9 cellular contexts compared by ENCODE assay signal in the genomic region with DNA sequence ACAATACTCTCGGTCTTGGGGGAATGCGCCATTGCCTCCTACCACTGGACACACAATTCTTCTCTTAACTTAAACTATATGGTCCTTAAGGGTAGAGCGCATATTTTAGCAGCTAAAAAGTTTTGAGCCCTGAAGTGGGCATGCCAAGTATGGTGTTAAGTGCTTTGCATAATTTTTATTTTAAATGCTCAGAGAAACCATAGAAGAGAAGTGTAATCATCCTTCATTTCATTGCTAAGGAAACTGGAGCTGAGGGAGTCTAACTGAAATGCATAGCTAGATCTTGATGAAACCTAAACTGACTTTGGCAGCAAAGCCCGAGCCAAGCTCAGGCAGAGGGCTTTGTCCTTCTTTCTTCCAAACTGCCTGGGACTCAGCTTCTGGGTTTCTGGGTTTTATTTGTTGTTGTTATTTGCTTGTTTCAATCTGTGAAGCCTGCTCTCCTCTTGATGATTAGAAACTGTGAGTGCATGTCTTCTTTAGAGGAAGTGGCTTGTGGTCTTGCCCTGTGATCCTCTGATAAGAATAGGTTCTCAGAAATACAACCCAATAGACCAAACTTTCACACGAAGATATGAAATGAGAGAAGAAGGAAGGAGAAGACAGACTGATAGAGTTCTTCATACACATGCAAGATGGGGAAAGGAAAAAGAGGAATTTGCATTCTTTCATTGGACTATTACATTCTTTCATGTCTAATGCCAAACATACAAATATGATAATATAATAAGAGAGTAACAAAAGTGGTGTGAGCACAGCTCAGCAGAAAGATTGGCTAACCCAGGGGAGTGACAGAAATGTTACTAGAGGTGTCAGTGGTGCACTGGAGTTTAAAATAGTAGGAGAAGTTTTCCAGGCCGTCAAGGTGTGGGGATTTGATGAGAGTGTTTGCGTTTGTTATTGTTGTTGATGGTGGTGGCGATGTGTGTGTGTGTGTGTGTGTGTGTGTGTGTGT. TPM values are rescaled to one million over a fixed set of nuclear protein-coding genes. Genes with fewer than 3 reads are reported as not detected.
DNase-seq lines count a peak whose midpoint lies in the region; ATAC-seq, FAIRE-seq and TF ChIP-seq lines count a peak whose summit lies in the region.
"Had no signal": no experiment of that assay in that cellular context is flagged by ENCODE, and none has a peak within 500 bp of the region (broad histone marks: within the 10 kb centered on the region; RNA-seq: fewer than 3 reads in every experiment).

No MANE protein-coding gene starts in this region.

- intact Hi-C loops in esophagus squamous epithelium (cut with DNase I): loop anchor here (10.0 kb wide), 1 partner anchor 125 kb away; no protein-coding TSS in a partner anchor

- no peaks in the 10 kb centered on the region for H3K27me3 Mint-ChIP-seq in activated naive CD8-positive, alpha-beta T cell treated with anti-CD3 and anti-CD28 coated beads for 36 hours

- 59 to 77% methylated on average over 8 of the region's 8 CpGs for WGBS in esophagus squamous epithelium, 2 donors

- H3K4me3 Mint-ChIP-seq in activated naive CD8-positive, alpha-beta T cell treated with anti-CD3 and anti-CD28 coated beads for 36 hours: peak overlapping the region; percentile 64

- H3K27me3 ChIP-seq in esophagus squamous epithelium: peaks cover 0 to 5% (median 0%) of the 10 kb centered on the region in 4 donors

- peaks cover 81% of the 10 kb centered on the region for H3K4me1 Mint-ChIP-seq in activated naive CD8-positive, alpha-beta T cell treated with anti-CD3 and anti-CD28 coated beads for 36 hours

- ATAC-seq in GM21423 (IDR thresholded peaks at IDR 0.05; ENCODE audit: unreplicated experiment) (peak; percentile 97), HG03571 (IDR thresholded peaks at IDR 0.05; ENCODE audit: unreplicated experiment) (peak; percentile 96)

- FAIRE-seq in GM12891 (lab: Jason Lieb, UNC): no peak

- TF ChIP-seq CTCF in esophagus squamous epithelium (IDR thresholded peaks at IDR 0.05): no peak

- peaks cover 0 to 4% (median 0%) of the 10 kb centered on the region in 3 donors for H3K4me1 ChIP-seq in esophagus squamous epithelium

- peaks cover 26% of the 10 kb centered on the region for H3K9me3 Mint-ChIP-seq in activated naive CD8-positive, alpha-beta T cell treated with anti-CD3 and anti-CD28 coated beads for 36 hours

- H3K27ac ChIP-seq in esophagus squamous epithelium: no peak overlapping the region
- H3K27ac ChIP-seq: thoracic aorta had no signal

- TF ChIP-seq POLR2A in GM12891 (IDR thresholded peaks at IDR 0.05; ENCODE audit: low read depth, low read length) (no peak), esophagus squamous epithelium (IDR thresholded peaks at IDR 0.05) (no peak)

- H3K9me3 ChIP-seq in esophagus squamous epithelium: no peaks in the 10 kb centered on the region
- H3K9me3 ChIP-seq: thoracic aorta had no signal

- DNase-seq in GM12891 (ENCODE audit: insufficient read length, low spot score) (no peak), anterior cingulate cortex (lab: John Stamatoyannopoulos, UW) (no peak), esophagus squamous epithelium (lab: John Stamatoyannopoulos, UW) (no peak), HPDE6-E6E7 (ENCODE audit: extremely low spot score) (no peak), T1000 (lab: John Stamatoyannopoulos, UW) (no peak)
- DNase-seq in activated naive CD8-positive, alpha-beta T cell treated with anti-CD3 and anti-CD28 coated beads for 36 hours: no peak

- H3K27ac Mint-ChIP-seq in activated naive CD8-positive, alpha-beta T cell treated with anti-CD3 and anti-CD28 coated beads for 36 hours: peak overlapping the region; percentile 92

- H3K36me3 ChIP-seq in esophagus squamous epithelium: no peaks in the 10 kb centered on the region
- H3K36me3 ChIP-seq: thoracic aorta had no signal

- H3K36me3 Mint-ChIP-seq in activated naive CD8-positive, alpha-beta T cell treated with anti-CD3 and anti-CD28 coated beads for 36 hours: peaks cover 87% of the 10 kb centered on the region

- H3K4me3 ChIP-seq in esophagus squamous epithelium: no peak overlapping the region
- H3K4me3 ChIP-seq: thoracic aorta had no signal

TF ChIP-seq in GM12891, 5 proteins besides CTCF, POLR2A, EP300 and RAD21:
- no peak for TF ChIP-seq TAF1 (IDR thresholded peaks at IDR 0.05; ENCODE audit: low read depth, low read length)
- no peak; the same call in 1 of the 2 replicates for TF ChIP-seq POLR2AphosphoS5 (IDR thresholded peaks at IDR 0.05; ENCODE audit: low read depth, low read length)
- TF ChIP-seq SPI1 (IDR thresholded peaks at IDR 0.05; ENCODE audit: low read depth, low read length): peak; percentile 91
- no peak for TF ChIP-seq PAX5 (IDR thresholded peaks at IDR 0.05; ENCODE audit: insufficient read depth, low read length, severe bottlenecking)
TF ChIP-seq in GM12891: peak in this region for 1.

RNA-seq across cellular contexts. Expression of gene RNF144A, which starts 7.5 kb away (rescaled TPM):
- polyA plus RNA-seq in GM12891 (2012; ENCODE audit: low read depth, missing spikeins): 4.7 TPM
- total RNA-seq in activated naive CD8-positive, alpha-beta T cell treated with anti-CD3 and anti-CD28 coated beads for 36 hours: 10 to 100 TPM; 29.7 to 31.4 TPM
- total RNA-seq in esophagus squamous epithelium: 10 to 100 TPM in 1 of 4 donors, 1 to 10 TPM in 3; 6.2 to 11.6 (median 8.2) TPM

RNA-seq across cellular contexts. Expression of gene RSAD2, which starts 32.1 kb away (rescaled TPM):
- 1.8 TPM for polyA plus RNA-seq in GM12891 (2012; ENCODE audit: low read depth, missing spikeins)
- 10 to 100 TPM in 1 of 2 experiments, 1 to 10 TPM in 1; 9.2 to 10.0 TPM for total RNA-seq in activated naive CD8-positive, alpha-beta T cell treated with anti-CD3 and anti-CD28 coated beads for 36 hours
- 1 to 10 TPM in 2 of 4 donors, under 1 TPM in 2; 0.15 to 4.3 (median 0.66) TPM for total RNA-seq in esophagus squamous epithelium

RNA-seq across cellular contexts. Expression of gene CMPK2, which starts 44.0 kb away (rescaled TPM):
- 3.6 TPM for polyA plus RNA-seq in GM12891 (2012; ENCODE audit: low read depth, missing spikeins)
- total RNA-seq in activated naive CD8-positive, alpha-beta T cell treated with anti-CD3 and anti-CD28 coated beads for 36 hours: 10 to 100 TPM; 11.8 to 13.2 TPM
- total RNA-seq in esophagus squamous epithelium: 1 to 10 TPM in 3 of 4 donors, under 1 TPM in 1; 0.53 to 4.9 (median 1.7) TPM
